10 cellular contexts compared by ENCODE assay signal in the genomic region with DNA sequence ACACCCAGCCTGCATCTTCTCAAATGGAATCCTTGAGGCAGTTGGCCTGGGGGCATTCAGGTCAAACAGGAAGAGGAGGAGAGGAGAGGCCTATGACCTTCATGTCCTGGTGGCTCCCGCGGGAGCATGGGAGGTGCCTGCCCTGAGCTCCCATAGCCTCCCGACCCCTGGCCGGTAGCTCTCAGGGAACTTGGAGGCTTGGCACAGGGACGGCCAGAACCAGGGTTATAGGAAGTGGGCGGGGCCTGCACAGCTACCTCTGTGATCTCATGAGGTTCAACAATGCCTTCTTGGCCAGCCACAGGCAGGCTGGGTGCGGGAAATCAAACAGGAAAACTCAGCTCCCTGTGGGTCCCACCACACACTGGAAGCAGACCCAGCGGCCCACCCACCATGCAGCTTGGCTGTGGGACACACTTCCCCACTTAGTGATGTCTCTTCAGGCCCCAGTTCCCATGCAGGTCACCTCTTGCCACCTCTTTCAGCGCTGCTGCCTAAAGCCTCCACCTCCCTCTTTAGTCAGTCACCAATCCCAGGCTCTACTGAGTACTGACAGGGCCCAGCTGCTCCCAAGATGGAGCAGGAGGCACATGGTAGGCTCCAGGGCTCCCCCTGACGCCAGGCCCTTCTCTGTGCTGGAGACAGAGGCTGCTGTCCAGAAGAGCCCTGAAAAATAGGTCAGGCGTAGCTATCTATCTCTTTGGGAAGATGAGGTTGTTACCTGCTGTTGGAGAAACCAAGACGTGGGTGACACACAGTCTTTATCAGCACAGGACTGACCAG. TPM values are rescaled to one million over a fixed set of nuclear protein-coding genes. Genes with fewer than 3 reads are reported as not detected.
A peak's percentile ranks its signal among the peaks of the same experiment; 100 is the strongest.
DNase-seq lines count a peak whose midpoint lies in the region; ATAC-seq and TF ChIP-seq lines count a peak whose summit lies in the region.
"Had no signal": no experiment of that assay in that cellular context is flagged by ENCODE, and none has a peak within 500 bp of the region (broad histone marks: within the 10 kb centered on the region; RNA-seq: fewer than 3 reads in every experiment).

TSS of gene SLFNL1 (minus strand) at position 200 of the 783 bp plus-strand sequence. CDS start 1,065 bp downstream, outside the sequence.

- peaks cover 0 to 2% (median 0%) of the 10 kb centered on the region in 3 donors for H3K9me3 Mint-ChIP-seq in IgD-negative memory B cell
- H3K9me3 Mint-ChIP-seq in central memory CD8-positive, alpha-beta T cell = no peaks in the 10 kb centered on the region
- H3K9me3 Mint-ChIP-seq: stimulated activated naive CD8-positive, alpha-beta T cell treated with anti-CD3 and anti-CD28 coated beads, Interleukin-15, Interleukin-2, amounts not matched to agents 100 ng/mL and 50 ng/mL, for 24 hours had no signal

- H3K27me3 Mint-ChIP-seq in IgD-negative memory B cell = no peaks in the 10 kb centered on the region
- no peaks in the 10 kb centered on the region for H3K27me3 Mint-ChIP-seq in central memory CD8-positive, alpha-beta T cell
- H3K27me3 Mint-ChIP-seq: stimulated activated naive CD8-positive, alpha-beta T cell treated with anti-CD3 and anti-CD28 coated beads, Interleukin-15, Interleukin-2, amounts not matched to agents 100 ng/mL and 50 ng/mL, for 24 hours had no signal

- DNase-seq in CMK (ENCODE audit: low read depth) (peak; percentile 15), lower lobe of right lung (no peak), AG20443 (ENCODE audit: low spot score) (no peak), HT-29 (ENCODE audit: low spot score) (no peak)
- DNase-seq in central memory CD8-positive, alpha-beta T cell (ENCODE audit: low spot score in 2 of 2) = no peak

- H3K4me1 ChIP-seq in lower lobe of right lung = peaks cover 13% of the 10 kb centered on the region

- H3K9me3 ChIP-seq in lower lobe of right lung = no peaks in the 10 kb centered on the region

- intact Hi-C loops in lower lobe of right lung (cut with DNase I) = no loop called here

- H3K27me3 ChIP-seq in lower lobe of right lung (ENCODE audit: low read depth) = no peaks in the 10 kb centered on the region

- no peaks in the 10 kb centered on the region for H3K36me3 ChIP-seq in lower lobe of right lung

- H3K27ac ChIP-seq in lower lobe of right lung = peak within 1 kb of the TSS; percentile 44
- H3K27ac ChIP-seq: KMS-11 had no signal

- peak within 1 kb of the TSS in 1 of 4 donors; percentile 72 for H3K4me3 Mint-ChIP-seq in IgD-negative memory B cell
- no peak within 1 kb of the TSS for H3K4me3 Mint-ChIP-seq in central memory CD8-positive, alpha-beta T cell
- H3K4me3 Mint-ChIP-seq: stimulated activated naive CD8-positive, alpha-beta T cell treated with anti-CD3 and anti-CD28 coated beads, Interleukin-15, Interleukin-2, amounts not matched to agents 100 ng/mL and 50 ng/mL, for 24 hours had no signal

- peaks cover 29 to 34% (median 30%) of the 10 kb centered on the region in 3 donors for H3K4me1 Mint-ChIP-seq in IgD-negative memory B cell
- peaks cover 13% of the 10 kb centered on the region for H3K4me1 Mint-ChIP-seq in central memory CD8-positive, alpha-beta T cell

- peak within 1 kb of the TSS; percentile 23 to 48 (median 43) for H3K27ac Mint-ChIP-seq in IgD-negative memory B cell
- peak within 1 kb of the TSS; percentile 90 for H3K27ac Mint-ChIP-seq in central memory CD8-positive, alpha-beta T cell (ENCODE audit: low read depth)
- H3K27ac Mint-ChIP-seq: stimulated activated naive CD8-positive, alpha-beta T cell treated with anti-CD3 and anti-CD28 coated beads, Interleukin-15, Interleukin-2, amounts not matched to agents 100 ng/mL and 50 ng/mL, for 24 hours had no signal

- peaks cover 2% of the 10 kb centered on the region for H3K36me3 Mint-ChIP-seq in IgD-negative memory B cell
- H3K36me3 Mint-ChIP-seq in central memory CD8-positive, alpha-beta T cell (ENCODE audit: insufficient read depth) = peaks cover 23% of the 10 kb centered on the region

- no peak for ATAC-seq in central memory CD8-positive, alpha-beta T cell (replicated peaks; ENCODE audit: extremely low read depth, poor library complexity, severe bottlenecking)
- ATAC-seq in lower lobe of right lung = no peak
- no peak for ATAC-seq in GM18868 (IDR thresholded peaks at IDR 0.05; ENCODE audit: unreplicated experiment)
- no peak for ATAC-seq in HG03108 (IDR thresholded peaks at IDR 0.05; ENCODE audit: unreplicated experiment)

- peak within 1 kb of the TSS; percentile 23 for H3K4me3 ChIP-seq in lower lobe of right lung

- TF ChIP-seq CTCF in lower lobe of right lung (IDR thresholded peaks at IDR 0.05) = no peak

RNA-seq across cellular contexts. Expression of gene SLFNL1, which starts in this region (rescaled TPM):
- polyA plus RNA-seq in IgD-negative memory B cell = 0.20 TPM
- total RNA-seq in lower lobe of right lung = 4.8 TPM
- total RNA-seq in HT-29 (2014; rRNA removed; shearing (Covaris generic)) = 0.23 TPM in 2 replicates
